In the genomic region with DNA sequence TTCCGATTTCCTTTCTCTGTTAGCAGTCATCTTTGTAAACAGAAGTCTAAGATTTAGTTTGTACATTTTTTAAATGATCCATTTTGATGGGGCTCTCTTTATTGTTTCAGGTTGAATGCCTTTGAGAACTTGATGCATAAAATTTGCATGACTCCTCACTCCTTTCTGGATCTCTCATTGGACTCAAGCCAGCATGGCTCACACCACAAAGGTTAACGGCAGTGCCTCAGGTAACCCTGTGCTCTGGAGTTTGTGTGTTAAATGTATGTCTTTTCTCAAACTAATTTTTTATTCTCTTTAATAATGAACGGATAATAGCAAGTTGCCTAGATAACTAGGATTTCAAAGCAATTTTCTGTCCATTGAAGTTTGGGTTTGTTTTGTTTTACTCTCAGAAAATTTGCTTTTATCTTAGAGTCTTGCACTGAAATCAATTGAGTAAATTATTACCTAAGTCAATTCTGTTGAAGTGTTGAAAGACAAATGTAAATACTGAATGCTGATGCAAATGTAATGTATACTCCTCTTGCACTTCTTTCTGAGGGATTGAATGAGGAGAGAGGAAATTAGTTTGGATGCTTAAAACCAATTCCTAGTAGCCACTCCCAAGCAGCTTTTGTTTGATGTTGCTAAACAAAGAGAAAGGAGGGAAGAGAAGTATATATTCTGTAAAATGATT, we compare ENCODE assay signal across 10 cellular contexts.
A peak's percentile ranks its signal among the peaks of the same experiment; 100 is the strongest.
DNase-seq lines count a peak whose midpoint lies in the region; ATAC-seq and TF ChIP-seq lines count a peak whose summit lies in the region.
"Had no signal": no experiment of that assay in that cellular context is flagged by ENCODE, and none has a peak within 500 bp of the region (broad histone marks: within the 10 kb centered on the region; RNA-seq: fewer than 3 reads in every experiment).

No MANE protein-coding gene starts in this region.

- H3K4me1 Mint-ChIP-seq in naive thymus-derived CD8-positive, alpha-beta T cell = peaks cover 2 to 40% (median 27%) of the 10 kb centered on the region in 4 donors

- no peaks in the 10 kb centered on the region for H3K9me3 Mint-ChIP-seq in naive thymus-derived CD8-positive, alpha-beta T cell

- no peaks in the 10 kb centered on the region for H3K27me3 Mint-ChIP-seq in naive thymus-derived CD8-positive, alpha-beta T cell

- no peak for TF ChIP-seq CTCF in AG10803 (conservative IDR thresholded peaks at IDR 0.05; ENCODE audit: low read length)

- peak overlapping the region in 2 of 10 donors; percentile 10 to 18 for H3K27ac Mint-ChIP-seq in naive thymus-derived CD8-positive, alpha-beta T cell

- peak overlapping the region; percentile 26 for H3K4me3 ChIP-seq in AG10803 (ENCODE audit: low read length)

- ATAC-seq in naive thymus-derived CD8-positive, alpha-beta T cell = no peak
- ATAC-seq in HG03571 (IDR thresholded peaks at IDR 0.05; ENCODE audit: unreplicated experiment) (no peak), HG02840 (IDR thresholded peaks at IDR 0.05; ENCODE audit: low FRiP score, unreplicated experiment) (no peak)

- peaks cover 0 to 9% (median 3%) of the 10 kb centered on the region in 3 donors for H3K36me3 Mint-ChIP-seq in naive thymus-derived CD8-positive, alpha-beta T cell

- POLR2A ChIA-PET in naive thymus-derived CD8-positive, alpha-beta T cell (lab: Charles Lee) = no interaction called here

- DNase-seq in AG10803 (ENCODE audit: low read depth) (no peak), HT-29 (ENCODE audit: low spot score) (peak; percentile 13), cerebellar cortex (ENCODE audit: low spot score) (peak; percentile 51), superior temporal gyrus (ENCODE audit: extremely low spot score) (no peak), NCI-H1048 (lab: John Stamatoyannopoulos, UW) (no peak)
- no peak for DNase-seq in naive thymus-derived CD8-positive, alpha-beta T cell
- DNase-seq: activated CD4-positive, alpha-beta T cell treated with anti-CD3 and anti-CD28 coated beads for 48 hours; foreskin fibroblast had no signal

- peak overlapping the region in 9 of 10 donors; percentile 8 to 83 (median 71) for H3K4me3 Mint-ChIP-seq in naive thymus-derived CD8-positive, alpha-beta T cell

Comparison
In these comparisons a context has a peak if more than half of its experiments do, and no peak if none do; other contexts are left out.
1. DNase-seq: peak in HT-29 (single experiment) and cerebellar cortex (single experiment); none in AG10803 (single experiment), naive thymus-derived CD8-positive, alpha-beta T cell (0 of 10), superior temporal gyrus (single experiment) and NCI-H1048 (single experiment).